Comparison of ENCODE assay signal across 8 cellular contexts in the genomic region with DNA sequence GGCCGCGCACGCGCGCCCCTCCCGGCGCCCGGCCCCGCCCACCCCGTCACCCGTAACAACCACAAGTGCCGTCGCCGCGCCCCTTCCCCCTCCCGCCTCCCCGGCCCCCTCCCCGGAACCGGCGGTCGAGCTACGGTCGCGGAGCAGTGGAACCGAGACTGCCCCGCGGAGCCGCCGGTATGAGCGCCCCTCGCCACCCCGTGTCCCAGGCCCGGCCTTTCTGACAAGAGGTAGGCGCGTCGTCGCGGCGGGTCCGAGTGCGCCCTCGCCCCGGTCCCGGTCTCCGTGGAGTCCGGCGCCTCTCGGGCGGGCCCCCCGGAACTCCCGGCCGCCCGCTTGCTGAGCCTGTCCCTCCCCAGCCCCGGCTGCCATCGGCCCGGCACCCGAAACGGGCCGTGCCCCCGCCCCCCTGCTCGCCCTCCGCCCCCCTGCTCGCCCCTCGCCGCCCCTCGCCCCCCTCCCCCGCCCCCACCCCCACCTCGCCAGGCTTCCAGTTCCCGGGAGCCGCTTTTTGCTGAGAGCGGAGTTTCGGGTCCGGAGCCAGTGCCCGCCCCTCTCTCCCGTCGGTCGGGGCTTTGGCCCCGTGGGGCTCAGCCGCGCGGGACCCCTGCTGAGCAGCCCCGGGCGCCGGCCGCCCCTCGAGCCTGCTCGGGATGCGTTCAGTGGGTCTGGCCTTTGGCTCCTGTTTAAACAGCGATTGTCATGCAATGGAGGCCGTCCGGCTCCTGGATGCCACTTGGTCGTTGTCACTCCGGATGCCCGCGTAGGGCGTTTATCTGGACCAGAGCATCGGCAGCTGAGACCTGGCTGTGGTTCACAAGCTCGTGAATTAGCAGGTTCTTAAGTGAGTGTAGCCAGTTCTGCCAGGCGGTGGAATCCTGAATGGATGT. TPM values are rescaled to one million over a fixed set of nuclear protein-coding genes. Genes with fewer than 3 reads are reported as not detected.
DNase-seq lines count a peak whose midpoint lies in the region; ATAC-seq, FAIRE-seq and TF ChIP-seq lines count a peak whose summit lies in the region.

A gene (plus strand): TSS at position 92 of the 890 bp plus-strand sequence. CDS start 2,628 bp downstream, outside the sequence.

- ATAC-seq in GM18517 (IDR thresholded peaks at IDR 0.05; ENCODE audit: unreplicated experiment), result no peak

- H3K4me1 Mint-ChIP-seq in HFFc6 (ENCODE audit: low read depth) (peaks cover 67% of the 10 kb centered on the region), nephron progenitor cell (peaks cover 59% of the 10 kb centered on the region)

- peaks cover 26% of the 10 kb centered on the region for H3K9me3 Mint-ChIP-seq in HFFc6
- peaks cover 33% of the 10 kb centered on the region for H3K9me3 Mint-ChIP-seq in nephron progenitor cell

- no peaks in the 10 kb centered on the region for H3K9me3 ChIP-seq in fibroblast of lung (ENCODE audit: control insufficient read depth, insufficient read depth, low read depth, low read length)

- TF ChIP-seq POLR2A in GM12891 (IDR thresholded peaks at IDR 0.05; ENCODE audit: low read depth, low read length), result no peak

- peaks cover 19% of the 10 kb centered on the region for H3K79me2 ChIP-seq in fibroblast of lung (ENCODE audit: control insufficient read depth, insufficient read depth, low read length)

- H3K27me3 Mint-ChIP-seq in HFFc6 (ENCODE audit: insufficient read depth), result no peaks in the 10 kb centered on the region
- peaks cover 4% of the 10 kb centered on the region for H3K27me3 Mint-ChIP-seq in nephron progenitor cell (ENCODE audit: low read depth, poor library complexity)

- no peaks in the 10 kb centered on the region for H3K27me3 ChIP-seq in fibroblast of lung (ENCODE audit: control insufficient read depth, insufficient read depth, low read length)

- H3K4me3 ChIP-seq in fibroblast of lung (replicated peaks in 1 of 4; ENCODE audit: control extremely low read depth in 1 of 4, insufficient read depth in 1 of 4, low read depth in 3 of 4, low read length in 4 of 4) (peak within 1 kb of the TSS; percentile 73 to 93 (median 84)), urinary bladder (ENCODE audit: low read depth, low read length) (peak within 1 kb of the TSS; percentile 96)

- TF ChIP-seq CTCF in HFFc6 (IDR thresholded peaks at IDR 0.05) (no peak), fibroblast of lung (conservative IDR thresholded peaks at IDR 0.05 in 1 of 2, IDR thresholded peaks at IDR 0.05 in 1 of 2; ENCODE audit: low read depth in 1 of 2, low read length in 2 of 2) (no peak), nephron progenitor cell (IDR thresholded peaks at IDR 0.05) (no peak)

- H3K27ac Mint-ChIP-seq in HFFc6, result peak within 1 kb of the TSS; percentile 94
- no peak within 1 kb of the TSS for H3K27ac Mint-ChIP-seq in nephron progenitor cell

- peak; percentile 77 for FAIRE-seq in GM12891 (lab: Jason Lieb, UNC)

- H3K9ac ChIP-seq in fibroblast of lung (ENCODE audit: insufficient read depth, low read length), result peak within 1 kb of the TSS; percentile 81

- DNase-seq in GM12891 (ENCODE audit: insufficient read length, low spot score) (no peak), HFFc6 (peak; percentile 30), NCI-H2227 treated with DMSO at 0.1 percent for 48 hours (lab: John Stamatoyannopoulos, UW) (peak; percentile 47), activated T-cell treated with anti-CD3 and anti-CD28 coated beads for 4 hours (peak; percentile 8), fibroblast of lung (ENCODE audit: low read depth in 2 of 2) (peak in 1 of 2 donors; percentile 41), nephron progenitor cell (peak; percentile 61)

- H3K36me3 Mint-ChIP-seq in HFFc6 (ENCODE audit: low read depth) (peaks cover 47% of the 10 kb centered on the region), nephron progenitor cell (ENCODE audit: low read depth) (peaks cover 35% of the 10 kb centered on the region)

- H3K27ac ChIP-seq in fibroblast of lung (ENCODE audit: insufficient read depth, low read length), result peak within 1 kb of the TSS; percentile 95
- H3K27ac ChIP-seq in urinary bladder (ENCODE audit: low read depth), result peak within 1 kb of the TSS; percentile 96

- peak within 1 kb of the TSS; percentile 91 for H3K4me3 Mint-ChIP-seq in HFFc6
- H3K4me3 Mint-ChIP-seq in nephron progenitor cell, result peak within 1 kb of the TSS; percentile 89

- peak within 1 kb of the TSS; percentile 93 for H3K4me2 ChIP-seq in fibroblast of lung (ENCODE audit: extremely low read depth, insufficient read depth, low read length)

- peak within 1 kb of the TSS; percentile 66 for H2AFZ ChIP-seq in fibroblast of lung (ENCODE audit: low read length)

- H3K4me1 ChIP-seq in fibroblast of lung (ENCODE audit: control insufficient read depth, extremely low read depth, insufficient read depth, low read length), result peaks cover 10% of the 10 kb centered on the region
- no peaks in the 10 kb centered on the region for H3K4me1 ChIP-seq in urinary bladder (ENCODE audit: insufficient read depth)

- H4K20me1 ChIP-seq in fibroblast of lung (ENCODE audit: control insufficient read depth, extremely low read depth, insufficient read depth, low read length), result no peaks in the 10 kb centered on the region

- 1% methylated on average over 95 of the region's 99 CpGs for WGBS in urinary bladder

- no peaks in the 10 kb centered on the region for H3K36me3 ChIP-seq in fibroblast of lung (ENCODE audit: control insufficient read depth, insufficient read depth, low read length)
- H3K36me3 ChIP-seq in urinary bladder (ENCODE audit: insufficient read depth), result no peaks in the 10 kb centered on the region

TF ChIP-seq in GM12891, 5 proteins besides CTCF, POLR2A, EP300 and RAD21:
- TF ChIP-seq POU2F2 (IDR thresholded peaks at IDR 0.05; ENCODE audit: low read depth, low read length) (no peak), TAF1 (IDR thresholded peaks at IDR 0.05; ENCODE audit: low read depth, low read length) (0 out of 2 replicates have a peak, but pooled peaks have one; percentile 19), PAX5 (IDR thresholded peaks at IDR 0.05; ENCODE audit: insufficient read depth, low read length, severe bottlenecking) (no peak)

RNA-seq across cellular contexts. Expression of the gene that starts here (rescaled TPM):
- 37.0 TPM for polyA plus RNA-seq in GM12891 (2012; ENCODE audit: low read depth, missing spikeins)
- 10 to 100 TPM; 63.0 to 91.4 (median 75.0) TPM for total RNA-seq in HFFc6 (2021; fragmentation: NEBNext Ultra II Directional; extraction: Animal tissue kit (Norgen Biotek cat#: 25700))
- total RNA-seq in fibroblast of lung (31.6 and 32.9 TPM in 2 replicates), urinary bladder (50.9 TPM)
- polyA plus RNA-seq in fibroblast of lung (21.1 and 25.1 TPM in 2 replicates), urinary bladder (48.9 TPM)
- polyA plus RNA-seq in fibroblast of lung (2012), result 31.9 and 33.5 TPM in 2 replicates
- polyA minus RNA-seq in fibroblast of lung (ENCODE audit: low replicate concordance), result 29.8 and 40.5 TPM in 2 replicates
